In genomic region chrX:41275661-41276609, GRCh38 we compare ENCODE assay signal across 8 cellular contexts. TPM values are rescaled to one million over a fixed set of nuclear protein-coding genes. Genes with fewer than 3 reads are reported as not detected.
A peak's percentile ranks its signal among the peaks of the same experiment; 100 is the strongest.
DNase-seq lines count a peak whose midpoint lies in the region; TF ChIP-seq lines count a peak whose summit lies in the region.

No MANE protein-coding gene starts in this region.

- no peaks in the 10 kb centered on the region for H3K27me3 Mint-ChIP-seq in activated naive CD8-positive, alpha-beta T cell treated with anti-CD3 and anti-CD28 coated beads for 36 hours
- H3K27me3 Mint-ChIP-seq in osteocyte (ENCODE audit: unreplicated experiment) = no peaks in the 10 kb centered on the region

- peak overlapping the region; percentile 72 for H3K27ac Mint-ChIP-seq in activated naive CD8-positive, alpha-beta T cell treated with anti-CD3 and anti-CD28 coated beads for 36 hours
- H3K27ac Mint-ChIP-seq in osteocyte (ENCODE audit: unreplicated experiment) = no peak overlapping the region

- peak overlapping the region; percentile 43 for H3K27ac ChIP-seq in RWPE1
- H3K27ac ChIP-seq in cardiac muscle cell = no peak overlapping the region
- peak overlapping the region; percentile 45 for H3K27ac ChIP-seq in urinary bladder (ENCODE audit: low read depth)

- H3K36me3 ChIP-seq in cardiac muscle cell (no peaks in the 10 kb centered on the region), urinary bladder (ENCODE audit: insufficient read depth) (no peaks in the 10 kb centered on the region)

- no peaks in the 10 kb centered on the region for H3K27me3 ChIP-seq in cardiac muscle cell

- no peaks in the 10 kb centered on the region for H3K4me1 Mint-ChIP-seq in activated naive CD8-positive, alpha-beta T cell treated with anti-CD3 and anti-CD28 coated beads for 36 hours
- H3K4me1 Mint-ChIP-seq in osteocyte (ENCODE audit: unreplicated experiment) = peaks cover 6% of the 10 kb centered on the region

- TF ChIP-seq CTCF in RWPE1 (conservative IDR thresholded peaks at IDR 0.05; ENCODE audit: low read depth) (peak; percentile 52), cardiac muscle cell (IDR thresholded peaks at IDR 0.05; ENCODE audit: low read depth, low read length) (peak; percentile 43), osteocyte (IDR thresholded peaks at IDR 0.05) (peak; percentile 63)

- no peaks in the 10 kb centered on the region for H3K9me3 ChIP-seq in cardiac muscle cell (ENCODE audit: low read depth)

- peak overlapping the region; percentile 72 for H3K4me3 Mint-ChIP-seq in activated naive CD8-positive, alpha-beta T cell treated with anti-CD3 and anti-CD28 coated beads for 36 hours
- H3K4me3 Mint-ChIP-seq in osteocyte (ENCODE audit: unreplicated experiment) = peak overlapping the region; percentile 74

- POLR2A ChIA-PET in RWPE1 (lab: Yijun Ruan, JAX; ENCODE audit: low non-redundant PET) = no interaction called here

- no peaks in the 10 kb centered on the region for H3K9me3 Mint-ChIP-seq in activated naive CD8-positive, alpha-beta T cell treated with anti-CD3 and anti-CD28 coated beads for 36 hours
- H3K9me3 Mint-ChIP-seq in osteocyte (ENCODE audit: unreplicated experiment) = no peaks in the 10 kb centered on the region

- CTCF ChIA-PET in RWPE1 (lab: Yijun Ruan, JAX) = no interaction called here

- H3K4me3 ChIP-seq in cardiac muscle cell (peak overlapping the region; percentile 46), urinary bladder (ENCODE audit: low read depth, low read length) (peak overlapping the region; percentile 52)

- under 1% methylated on average over 53 of the region's 54 CpGs for WGBS in urinary bladder

- H3K4me1 ChIP-seq in cardiac muscle cell (ENCODE audit: low read depth) = no peaks in the 10 kb centered on the region
- no peaks in the 10 kb centered on the region for H3K4me1 ChIP-seq in urinary bladder (ENCODE audit: insufficient read depth)

- H3K36me3 Mint-ChIP-seq in activated naive CD8-positive, alpha-beta T cell treated with anti-CD3 and anti-CD28 coated beads for 36 hours = no peaks in the 10 kb centered on the region
- no peaks in the 10 kb centered on the region for H3K36me3 Mint-ChIP-seq in osteocyte (ENCODE audit: unreplicated experiment)

- DNase-seq in NCI-H2029 treated with DMSO at 0.1 percent for 48 hours (lab: John Stamatoyannopoulos, UW) = peak; percentile 7
- no peak for DNase-seq in NCI-H2029 (lab: John Stamatoyannopoulos, UW)
- DNase-seq in HT-29 (ENCODE audit: low spot score) = peak; percentile 25
- peak; percentile 58 for DNase-seq in RWPE1 (ENCODE audit: low spot score)
- peak; percentile 43 for DNase-seq in activated naive CD8-positive, alpha-beta T cell treated with anti-CD3 and anti-CD28 coated beads for 36 hours
- DNase-seq in cardiac muscle cell (ENCODE audit: low read depth in 1 of 2, low spot score in 1 of 2) = peak; percentile 73 to 80
- DNase-seq in osteocyte (ENCODE audit: extremely low spot score, unreplicated experiment) = peak; percentile 87

RNA-seq across cellular contexts. Expression of gene DDX3X, which starts 58.0 kb away (rescaled TPM):
- total RNA-seq in HT-29 (2014; rRNA removed; shearing (Covaris generic)) = 100 and 102 TPM in 2 replicates
- total RNA-seq in activated naive CD8-positive, alpha-beta T cell treated with anti-CD3 and anti-CD28 coated beads for 36 hours = 100 to 1,000 TPM; 275 to 291 TPM
- 140 and 161 TPM in 2 replicates for total RNA-seq in cardiac muscle cell
- polyA plus RNA-seq in cardiac muscle cell = 79.4 and 95.5 TPM in 2 replicates
- total RNA-seq in osteocyte = 212 and 215 TPM in 2 replicates
- total RNA-seq in urinary bladder = 261 TPM
- polyA plus RNA-seq in urinary bladder = 124 TPM
